Comparison of ENCODE assay signal across 2 cellular contexts in the genomic region with DNA sequence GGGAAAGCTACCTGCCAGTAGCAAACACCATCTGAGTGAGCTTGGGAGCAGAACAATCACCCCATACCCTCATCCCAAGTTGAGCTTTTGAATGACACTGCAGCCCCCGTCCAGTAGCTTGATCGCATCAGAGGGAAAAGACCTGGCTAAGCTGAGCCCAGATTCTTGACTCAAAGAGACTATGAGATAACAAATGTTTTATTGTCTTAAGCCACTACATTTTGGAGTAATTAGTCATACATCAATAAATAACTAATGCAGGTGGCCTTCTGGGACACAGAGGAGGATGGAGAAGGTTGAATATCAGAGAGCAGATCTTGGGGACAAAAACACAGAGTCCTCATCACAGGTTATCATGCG.
TF ChIP-seq lines count a peak whose summit lies in the region.

No MANE protein-coding gene starts in this region.

TF ChIP-seq in SK-N-SH, 30 proteins besides CTCF, POLR2A, EP300 and RAD21 (continued from another document):
- TF ChIP-seq, protein P1, sequence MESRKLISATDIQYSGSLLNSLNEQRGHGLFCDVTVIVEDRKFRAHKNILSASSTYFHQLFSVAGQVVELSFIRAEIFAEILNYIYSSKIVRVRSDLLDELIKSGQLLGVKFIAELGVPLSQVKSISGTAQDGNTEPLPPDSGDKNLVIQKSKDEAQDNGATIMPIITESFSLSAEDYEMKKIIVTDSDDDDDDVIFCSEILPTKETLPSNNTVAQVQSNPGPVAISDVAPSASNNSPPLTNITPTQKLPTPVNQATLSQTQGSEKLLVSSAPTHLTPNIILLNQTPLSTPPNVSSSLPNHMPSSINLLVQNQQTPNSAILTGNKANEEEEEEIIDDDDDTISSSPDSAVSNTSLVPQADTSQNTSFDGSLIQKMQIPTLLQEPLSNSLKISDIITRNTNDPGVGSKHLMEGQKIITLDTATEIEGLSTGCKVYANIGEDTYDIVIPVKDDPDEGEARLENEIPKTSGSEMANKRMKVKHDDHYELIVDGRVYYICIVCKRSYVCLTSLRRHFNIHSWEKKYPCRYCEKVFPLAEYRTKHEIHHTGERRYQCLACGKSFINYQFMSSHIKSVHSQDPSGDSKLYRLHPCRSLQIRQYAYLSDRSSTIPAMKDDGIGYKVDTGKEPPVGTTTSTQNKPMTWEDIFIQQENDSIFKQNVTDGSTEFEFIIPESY (IDR thresholded peaks at IDR 0.05; ENCODE audit: borderline replicate concordance, low read depth), result no peak
- no peak for TF ChIP-seq RCOR1 (IDR thresholded peaks at IDR 0.05; ENCODE audit: low read length)
- TF ChIP-seq, protein P2, sequence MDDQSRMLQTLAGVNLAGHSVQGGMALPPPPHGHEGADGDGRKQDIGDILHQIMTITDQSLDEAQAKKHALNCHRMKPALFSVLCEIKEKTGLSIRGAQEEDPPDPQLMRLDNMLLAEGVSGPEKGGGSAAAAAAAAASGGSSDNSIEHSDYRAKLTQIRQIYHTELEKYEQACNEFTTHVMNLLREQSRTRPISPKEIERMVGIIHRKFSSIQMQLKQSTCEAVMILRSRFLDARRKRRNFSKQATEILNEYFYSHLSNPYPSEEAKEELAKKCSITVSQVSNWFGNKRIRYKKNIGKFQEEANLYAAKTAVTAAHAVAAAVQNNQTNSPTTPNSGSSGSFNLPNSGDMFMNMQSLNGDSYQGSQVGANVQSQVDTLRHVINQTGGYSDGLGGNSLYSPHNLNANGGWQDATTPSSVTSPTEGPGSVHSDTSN (IDR thresholded peaks at IDR 0.05), result no peak
- peak; percentile 31; the same call in 1 of the 2 replicates for TF ChIP-seq YY1 (IDR thresholded peaks at IDR 0.05; ENCODE audit: low read depth)
- TF ChIP-seq TCF12 (IDR thresholded peaks at IDR 0.05), result peak; percentile 37; the same call in 1 of the 2 replicates
- peak; percentile 28; the same call in 1 of the 2 replicates for TF ChIP-seq TEAD4 (IDR thresholded peaks at IDR 0.05; ENCODE audit: borderline replicate concordance, insufficient read depth)
- TF ChIP-seq, protein P3, sequence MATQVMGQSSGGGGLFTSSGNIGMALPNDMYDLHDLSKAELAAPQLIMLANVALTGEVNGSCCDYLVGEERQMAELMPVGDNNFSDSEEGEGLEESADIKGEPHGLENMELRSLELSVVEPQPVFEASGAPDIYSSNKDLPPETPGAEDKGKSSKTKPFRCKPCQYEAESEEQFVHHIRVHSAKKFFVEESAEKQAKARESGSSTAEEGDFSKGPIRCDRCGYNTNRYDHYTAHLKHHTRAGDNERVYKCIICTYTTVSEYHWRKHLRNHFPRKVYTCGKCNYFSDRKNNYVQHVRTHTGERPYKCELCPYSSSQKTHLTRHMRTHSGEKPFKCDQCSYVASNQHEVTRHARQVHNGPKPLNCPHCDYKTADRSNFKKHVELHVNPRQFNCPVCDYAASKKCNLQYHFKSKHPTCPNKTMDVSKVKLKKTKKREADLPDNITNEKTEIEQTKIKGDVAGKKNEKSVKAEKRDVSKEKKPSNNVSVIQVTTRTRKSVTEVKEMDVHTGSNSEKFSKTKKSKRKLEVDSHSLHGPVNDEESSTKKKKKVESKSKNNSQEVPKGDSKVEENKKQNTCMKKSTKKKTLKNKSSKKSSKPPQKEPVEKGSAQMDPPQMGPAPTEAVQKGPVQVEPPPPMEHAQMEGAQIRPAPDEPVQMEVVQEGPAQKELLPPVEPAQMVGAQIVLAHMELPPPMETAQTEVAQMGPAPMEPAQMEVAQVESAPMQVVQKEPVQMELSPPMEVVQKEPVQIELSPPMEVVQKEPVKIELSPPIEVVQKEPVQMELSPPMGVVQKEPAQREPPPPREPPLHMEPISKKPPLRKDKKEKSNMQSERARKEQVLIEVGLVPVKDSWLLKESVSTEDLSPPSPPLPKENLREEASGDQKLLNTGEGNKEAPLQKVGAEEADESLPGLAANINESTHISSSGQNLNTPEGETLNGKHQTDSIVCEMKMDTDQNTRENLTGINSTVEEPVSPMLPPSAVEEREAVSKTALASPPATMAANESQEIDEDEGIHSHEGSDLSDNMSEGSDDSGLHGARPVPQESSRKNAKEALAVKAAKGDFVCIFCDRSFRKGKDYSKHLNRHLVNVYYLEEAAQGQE (IDR thresholded peaks at IDR 0.05; ENCODE audit: low read depth, low read length), result no peak

TF ChIP-seq in SK-N-SH treated with all-trans-retinoic acid at 6 μM for 48 hours, 23 proteins besides CTCF, POLR2A, EP300 and RAD21 (continued from another document):
- TF ChIP-seq, protein P4, sequence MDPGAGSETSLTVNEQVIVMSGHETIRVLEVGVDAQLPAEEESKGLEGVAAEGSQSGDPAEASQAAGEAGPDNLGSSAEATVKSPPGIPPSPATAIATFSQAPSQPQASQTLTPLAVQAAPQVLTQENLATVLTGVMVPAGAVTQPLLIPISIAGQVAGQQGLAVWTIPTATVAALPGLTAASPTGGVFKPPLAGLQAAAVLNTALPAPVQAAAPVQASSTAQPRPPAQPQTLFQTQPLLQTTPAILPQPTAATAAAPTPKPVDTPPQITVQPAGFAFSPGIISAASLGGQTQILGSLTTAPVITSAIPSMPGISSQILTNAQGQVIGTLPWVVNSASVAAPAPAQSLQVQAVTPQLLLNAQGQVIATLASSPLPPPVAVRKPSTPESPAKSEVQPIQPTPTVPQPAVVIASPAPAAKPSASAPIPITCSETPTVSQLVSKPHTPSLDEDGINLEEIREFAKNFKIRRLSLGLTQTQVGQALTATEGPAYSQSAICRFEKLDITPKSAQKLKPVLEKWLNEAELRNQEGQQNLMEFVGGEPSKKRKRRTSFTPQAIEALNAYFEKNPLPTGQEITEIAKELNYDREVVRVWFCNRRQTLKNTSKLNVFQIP (CRISPR knock-in tag; IDR thresholded peaks at IDR 0.05; ENCODE audit: borderline replicate concordance, low read depth), result no peak
- no peak for TF ChIP-seq ISL1 (CRISPR knock-in tag; IDR thresholded peaks at IDR 0.05)
- no peak for TF ChIP-seq TOX (CRISPR knock-in tag; IDR thresholded peaks at IDR 0.05; ENCODE audit: borderline replicate concordance)
- no peak for TF ChIP-seq ZC3H10 (CRISPR knock-in tag; IDR thresholded peaks at IDR 0.05)
- no peak for TF ChIP-seq SNAI2 (CRISPR knock-in tag; IDR thresholded peaks at IDR 0.05)
- no peak for TF ChIP-seq ESRRG (CRISPR knock-in tag; IDR thresholded peaks at IDR 0.05)
- no peak for TF ChIP-seq RARB (CRISPR knock-in tag; IDR thresholded peaks at IDR 0.05)
- no peak for TF ChIP-seq ZNF70 (CRISPR knock-in tag; IDR thresholded peaks at IDR 0.05)
- TF ChIP-seq, protein P5, sequence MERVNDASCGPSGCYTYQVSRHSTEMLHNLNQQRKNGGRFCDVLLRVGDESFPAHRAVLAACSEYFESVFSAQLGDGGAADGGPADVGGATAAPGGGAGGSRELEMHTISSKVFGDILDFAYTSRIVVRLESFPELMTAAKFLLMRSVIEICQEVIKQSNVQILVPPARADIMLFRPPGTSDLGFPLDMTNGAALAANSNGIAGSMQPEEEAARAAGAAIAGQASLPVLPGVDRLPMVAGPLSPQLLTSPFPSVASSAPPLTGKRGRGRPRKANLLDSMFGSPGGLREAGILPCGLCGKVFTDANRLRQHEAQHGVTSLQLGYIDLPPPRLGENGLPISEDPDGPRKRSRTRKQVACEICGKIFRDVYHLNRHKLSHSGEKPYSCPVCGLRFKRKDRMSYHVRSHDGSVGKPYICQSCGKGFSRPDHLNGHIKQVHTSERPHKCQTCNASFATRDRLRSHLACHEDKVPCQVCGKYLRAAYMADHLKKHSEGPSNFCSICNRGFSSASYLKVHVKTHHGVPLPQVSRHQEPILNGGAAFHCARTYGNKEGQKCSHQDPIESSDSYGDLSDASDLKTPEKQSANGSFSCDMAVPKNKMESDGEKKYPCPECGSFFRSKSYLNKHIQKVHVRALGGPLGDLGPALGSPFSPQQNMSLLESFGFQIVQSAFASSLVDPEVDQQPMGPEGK (CRISPR knock-in tag; IDR thresholded peaks at IDR 0.05; ENCODE audit: borderline replicate concordance), result no peak
- TF ChIP-seq OSR1 (CRISPR knock-in tag; IDR thresholded peaks at IDR 0.05), result no peak
- no peak for TF ChIP-seq ZFP3 (CRISPR knock-in tag; IDR thresholded peaks at IDR 0.05)
- TF ChIP-seq BACH2 (CRISPR knock-in tag; IDR thresholded peaks at IDR 0.05; ENCODE audit: borderline replicate concordance), result no peak
- TF ChIP-seq ZNF565 (CRISPR knock-in tag; conservative IDR thresholded peaks at IDR 0.05; ENCODE audit: low read depth), result no peak
